In genomic region chr9:80804873-80805272, GRCh38 we compare ENCODE assay signal across 37 cellular contexts.
"Had no signal": no experiment of that assay in that cellular context is flagged by ENCODE, and none has a peak within 500 bp of the region (broad histone marks: within the 10 kb centered on the region; RNA-seq: fewer than 3 reads in every experiment).

No MANE protein-coding gene starts in this region.

- H3K27ac ChIP-seq: adrenal gland, body of pancreas, brain microvascular endothelial cell, breast epithelium, VCaP had no signal

- H3K36me3 Mint-ChIP-seq: activated CD4-positive, alpha-beta memory T cell treated with anti-CD3 and anti-CD28 coated beads for 36 hours; activated naive CD4-positive, alpha-beta T cell treated with anti-CD3 and anti-CD28 coated beads, Interleukin-2, amount 50 U/mL, for 72 hours; activated naive CD8-positive, alpha-beta T cell treated with anti-CD3 and anti-CD28 coated beads for 36 hours had no signal

- H3K4me3 Mint-ChIP-seq: activated B cell treated with CpG ODN at 0.5 μM for 24 hours; activated CD4-positive, alpha-beta memory T cell treated with anti-CD3 and anti-CD28 coated beads for 36 hours; activated CD4-positive, alpha-beta T cell treated with anti-CD3 and anti-CD28 coated beads for 36 hours; activated CD4-positive, alpha-beta T cell treated with anti-CD3 and anti-CD28 coated beads, Interleukin-2, amount 10 ng/mL, durations not matched to agents 24 days and 14 days; activated CD8-positive, alpha-beta T cell treated with anti-CD3 and anti-CD28 coated beads for 36 hours; activated naive CD4-positive, alpha-beta T cell treated with anti-CD3 and anti-CD28 coated beads for 36 hours; activated naive CD8-positive, alpha-beta T cell treated with anti-CD3 and anti-CD28 coated beads for 36 hours; activated T-cell treated with anti-CD3 and anti-CD28 coated beads, Interleukin-2, amount 50 U/mL, for 4 hours; activated T-cell treated with anti-CD3 and anti-CD28 coated beads, Interleukin-2, amount 50 U/mL, for 72 hours; activated T-helper 1 cell treated with anti-CD3 and anti-CD28 coated beads, Interleukin-12 subunit alpha, Interleukin-12 subunit beta, Interleukin-2, Interleukin-4 antibody, amounts not matched to agents 30 ng/mL and 10 ng/mL and 1 ng/mL, durations not matched to agents 14 hours and 24 hours and 36 hours; activated T-helper 17 cell treated with anti-CD3 and anti-CD28 coated beads, Interleukin-2, amount 50 U/mL, for 72 hours; T-helper 1 cell treated with Interleukin-12 subunit alpha and Interleukin-12 subunit beta and Interleukin-4 antibody, amounts not matched to agents 30 μg/mL and 1 μg/mL, for 36 hours; T-helper 2 cell treated with Interferon-gamma antibody and Interleukin-4, amounts not matched to agents 5 μg/mL and 100 μg/mL, for 36 hours had no signal

- H3K27me3 Mint-ChIP-seq: activated B cell treated with CpG ODN at 0.5 μM for 24 hours; activated CD4-positive, alpha-beta memory T cell treated with anti-CD3 and anti-CD28 coated beads for 36 hours; activated CD4-positive, alpha-beta T cell treated with anti-CD3 and anti-CD28 coated beads for 36 hours; activated CD4-positive, alpha-beta T cell treated with anti-CD3 and anti-CD28 coated beads, Interleukin-2, amount 10 ng/mL, durations not matched to agents 24 days and 14 days; activated CD8-positive, alpha-beta T cell treated with anti-CD3 and anti-CD28 coated beads for 36 hours; activated naive CD8-positive, alpha-beta T cell treated with anti-CD3 and anti-CD28 coated beads for 36 hours; activated T-helper 17 cell treated with anti-CD3 and anti-CD28 coated beads, Interleukin-2, amount 50 U/mL, for 72 hours had no signal

- H3K4me1 ChIP-seq: adrenal gland, body of pancreas, breast epithelium had no signal

- H3K4me1 Mint-ChIP-seq: activated B cell treated with CpG ODN at 0.5 μM for 24 hours; activated CD4-positive, alpha-beta T cell treated with anti-CD3 and anti-CD28 coated beads for 36 hours; activated CD4-positive, alpha-beta T cell treated with anti-CD3 and anti-CD28 coated beads, Interleukin-2, amount 10 ng/mL, durations not matched to agents 24 days and 14 days; activated naive CD8-positive, alpha-beta T cell treated with anti-CD3 and anti-CD28 coated beads for 36 hours; activated T-helper 17 cell treated with anti-CD3 and anti-CD28 coated beads, Interleukin-2, amount 50 U/mL, for 72 hours had no signal

- H3K27ac Mint-ChIP-seq: activated B cell treated with CpG ODN at 0.5 μM for 24 hours; activated CD4-positive, alpha-beta memory T cell treated with anti-CD3 and anti-CD28 coated beads for 36 hours; activated CD4-positive, alpha-beta T cell treated with anti-CD3 and anti-CD28 coated beads for 36 hours; activated CD4-positive, alpha-beta T cell treated with anti-CD3 and anti-CD28 coated beads, Interleukin-2, amount 10 ng/mL, durations not matched to agents 24 days and 14 days; activated CD8-positive, alpha-beta T cell treated with anti-CD3 and anti-CD28 coated beads for 36 hours; activated naive CD4-positive, alpha-beta T cell treated with anti-CD3 and anti-CD28 coated beads for 36 hours; activated naive CD4-positive, alpha-beta T cell treated with anti-CD3 and anti-CD28 coated beads, Interleukin-2, amount 50 U/mL, for 72 hours; activated naive CD8-positive, alpha-beta T cell treated with anti-CD3 and anti-CD28 coated beads for 36 hours; activated T-cell treated with anti-CD3 and anti-CD28 coated beads, Interleukin-2, amount 50 U/mL, for 72 hours; activated T-helper 1 cell treated with anti-CD3 and anti-CD28 coated beads, Interleukin-12 subunit alpha, Interleukin-12 subunit beta, Interleukin-2, Interleukin-4 antibody, amounts not matched to agents 30 ng/mL and 10 ng/mL and 1 ng/mL, durations not matched to agents 14 hours and 24 hours and 36 hours; activated T-helper 17 cell treated with anti-CD3 and anti-CD28 coated beads, Interleukin-2, amount 50 U/mL, for 72 hours; T-helper 1 cell treated with Interleukin-12 subunit alpha and Interleukin-12 subunit beta and Interleukin-4 antibody, amounts not matched to agents 30 μg/mL and 1 μg/mL, for 36 hours; T-helper 2 cell treated with Interferon-gamma antibody and Interleukin-4, amounts not matched to agents 5 μg/mL and 100 μg/mL, for 36 hours had no signal

- H3K4me3 ChIP-seq: adrenal gland, body of pancreas, breast epithelium had no signal

- FAIRE-seq: astrocyte, TTC549 had no signal

- H3K36me3 ChIP-seq: adrenal gland, brain microvascular endothelial cell, breast epithelium had no signal

- H3K27me3 ChIP-seq: adrenal gland, body of pancreas, brain microvascular endothelial cell, breast epithelium had no signal

- H3K9me3 ChIP-seq: adrenal gland, body of pancreas had no signal

- DNase-seq: activated B cell treated with CpG ODN at 0.5 μM for 24 hours; activated CD4-positive, alpha-beta memory T cell treated with anti-CD3 and anti-CD28 coated beads for 36 hours; activated CD4-positive, alpha-beta T cell treated with anti-CD3 and anti-CD28 coated beads for 36 hours; activated CD4-positive, alpha-beta T cell treated with anti-CD3 and anti-CD28 coated beads, Interleukin-2, amount 10 ng/mL, durations not matched to agents 24 days and 14 days; activated CD4-positive, alpha-beta T cell treated with anti-CD3 and anti-CD28 coated beads, Interleukin-2, amount 50 U/mL, for 1 hour; activated CD4-positive, alpha-beta T cell treated with anti-CD3 and anti-CD28 coated beads, Interleukin-2, amount 50 U/mL, for 4 hours; activated CD4-positive, CD25-positive, alpha-beta regulatory T cell treated with anti-CD3 and anti-CD28 coated beads, Interleukin-2, amount 50 U/mL, for 72 hours; activated CD8-positive, alpha-beta memory T cell treated with anti-CD3 and anti-CD28 coated beads, Interleukin-2, amount 50 U/mL, for 4 hours; activated CD8-positive, alpha-beta T cell treated with anti-CD3 and anti-CD28 coated beads for 36 hours; activated effector memory CD4-positive, alpha-beta T cell treated with anti-CD3 and anti-CD28 coated beads, Interleukin-2, amount 50 U/mL, for 16 hours; activated gamma-delta T cell treated with Interleukin-2 at 50 U/mL for 16 hours; activated naive CD4-positive, alpha-beta T cell; activated naive CD4-positive, alpha-beta T cell treated with anti-CD3 and anti-CD28 coated beads for 36 hours; activated naive CD4-positive, alpha-beta T cell treated with anti-CD3 and anti-CD28 coated beads, Interleukin-2, amount 50 U/mL, for 16 hours; activated naive CD8-positive, alpha-beta T cell treated with anti-CD3 and anti-CD28 coated beads for 36 hours; activated T-cell treated with anti-CD3 and anti-CD28 coated beads for 4 hours; activated T-cell treated with anti-CD3 and anti-CD28 coated beads, Interleukin-2, amount 50 U/mL, for 1 hour; activated T-cell treated with anti-CD3 and anti-CD28 coated beads, Interleukin-2, amount 50 U/mL, for 4 hours; activated T-cell treated with anti-CD3 and anti-CD28 coated beads, Interleukin-2, amount 50 U/mL, for 72 hours; adrenal gland; amniotic stem cell; aorta; body of pancreas; brain microvascular endothelial cell; central memory CD4-positive, alpha-beta T cell; T-helper 1 cell; T-helper 2 cell; T-helper 9 cell had no signal

- H3K9me3 Mint-ChIP-seq: activated CD8-positive, alpha-beta T cell treated with anti-CD3 and anti-CD28 coated beads for 36 hours; activated naive CD8-positive, alpha-beta T cell treated with anti-CD3 and anti-CD28 coated beads for 36 hours; activated T-helper 1 cell treated with anti-CD3 and anti-CD28 coated beads, Interleukin-12 subunit alpha, Interleukin-12 subunit beta, Interleukin-2, Interleukin-4 antibody, amounts not matched to agents 30 ng/mL and 10 ng/mL and 1 ng/mL, durations not matched to agents 14 hours and 24 hours and 36 hours; T-helper 1 cell treated with Interleukin-12 subunit alpha and Interleukin-12 subunit beta and Interleukin-4 antibody, amounts not matched to agents 30 μg/mL and 1 μg/mL, for 36 hours had no signal

- ATAC-seq: activated CD4-positive, alpha-beta T cell treated with anti-CD3 and anti-CD28 coated beads for 36 hours; activated CD8-positive, alpha-beta T cell treated with anti-CD3 and anti-CD28 coated beads for 36 hours; activated naive CD4-positive, alpha-beta T cell treated with anti-CD3 and anti-CD28 coated beads, Interleukin-2, amount 50 U/mL, for 72 hours; activated T-cell treated with anti-CD3 and anti-CD28 coated beads, Interleukin-2, amount 50 U/mL, for 4 hours; activated T-cell treated with anti-CD3 and anti-CD28 coated beads, Interleukin-2, amount 50 U/mL, for 72 hours; activated T-helper 17 cell treated with anti-CD3 and anti-CD28 coated beads, Interleukin-2, amount 50 U/mL, for 72 hours; body of pancreas had no signal
